ENCODE assay signal across 8 cellular contexts in genomic region chr6:149544646-149545257, GRCh38. TPM values are rescaled to one million over a fixed set of nuclear protein-coding genes. Genes with fewer than 3 reads are reported as not detected.
DNase-seq lines count a peak whose midpoint lies in the region; ATAC-seq and TF ChIP-seq lines count a peak whose summit lies in the region.

No MANE protein-coding gene starts in this region.

- H3K4me3 ChIP-seq in testis = peak overlapping the region; percentile 75 to 97

- H3K27me3 ChIP-seq in testis = no peaks in the 10 kb centered on the region

- peak overlapping the region; percentile 98 for H3K27ac Mint-ChIP-seq in T-helper 2 cell treated with Interferon-gamma antibody and Interleukin-4, amounts not matched to agents 5 μg/mL and 100 μg/mL, for 36 hours
- H3K27ac Mint-ChIP-seq in activated T-helper 17 cell treated with anti-CD3 and anti-CD28 coated beads, Interleukin-2, amount 50 U/mL, for 72 hours = peak overlapping the region; percentile 99
- peak overlapping the region; percentile 97 to 100 (median 99) for H3K27ac Mint-ChIP-seq in immature natural killer cell

- H3K36me3 Mint-ChIP-seq in T-helper 2 cell treated with Interferon-gamma antibody and Interleukin-4, amounts not matched to agents 5 μg/mL and 100 μg/mL, for 36 hours (ENCODE audit: low read depth) = peaks cover 4% of the 10 kb centered on the region
- peaks cover 39% of the 10 kb centered on the region for H3K36me3 Mint-ChIP-seq in activated T-helper 17 cell treated with anti-CD3 and anti-CD28 coated beads, Interleukin-2, amount 50 U/mL, for 72 hours (ENCODE audit: low read depth)
- no peaks in the 10 kb centered on the region for H3K36me3 Mint-ChIP-seq in immature natural killer cell

- H3K4me1 Mint-ChIP-seq in T-helper 2 cell treated with Interferon-gamma antibody and Interleukin-4, amounts not matched to agents 5 μg/mL and 100 μg/mL, for 36 hours (ENCODE audit: low read depth) = peaks cover 25% of the 10 kb centered on the region
- peaks cover 16% of the 10 kb centered on the region for H3K4me1 Mint-ChIP-seq in activated T-helper 17 cell treated with anti-CD3 and anti-CD28 coated beads, Interleukin-2, amount 50 U/mL, for 72 hours
- peaks cover 34 to 51% of the 10 kb centered on the region in 2 donors for H3K4me1 Mint-ChIP-seq in immature natural killer cell

- peaks cover 19% of the 10 kb centered on the region for H3K4me1 ChIP-seq in testis

- 10 to 14% methylated on average over 12 of the region's 12 CpGs for WGBS in testis, 2 donors

- TF ChIP-seq POLR2A in testis (IDR thresholded peaks at IDR 0.05) = no peak

- peak overlapping the region; percentile 84 to 95 for H3K27ac ChIP-seq in testis

- H3K4me3 Mint-ChIP-seq in T-helper 2 cell treated with Interferon-gamma antibody and Interleukin-4, amounts not matched to agents 5 μg/mL and 100 μg/mL, for 36 hours = peak overlapping the region; percentile 97
- H3K4me3 Mint-ChIP-seq in activated T-helper 17 cell treated with anti-CD3 and anti-CD28 coated beads, Interleukin-2, amount 50 U/mL, for 72 hours = peak overlapping the region; percentile 99
- H3K4me3 Mint-ChIP-seq in immature natural killer cell = peak overlapping the region; percentile 97 to 98 (median 98)

- no peaks in the 10 kb centered on the region for H3K9me3 ChIP-seq in testis

- ATAC-seq in activated T-helper 17 cell treated with anti-CD3 and anti-CD28 coated beads, Interleukin-2, amount 50 U/mL, for 72 hours (replicated peaks) = no peak

- TF ChIP-seq CTCF in testis (IDR thresholded peaks at IDR 0.05) = no peak

- H3K27me3 Mint-ChIP-seq in T-helper 2 cell treated with Interferon-gamma antibody and Interleukin-4, amounts not matched to agents 5 μg/mL and 100 μg/mL, for 36 hours (ENCODE audit: low read depth) = peaks cover 2% of the 10 kb centered on the region
- no peaks in the 10 kb centered on the region for H3K27me3 Mint-ChIP-seq in activated T-helper 17 cell treated with anti-CD3 and anti-CD28 coated beads, Interleukin-2, amount 50 U/mL, for 72 hours
- H3K27me3 Mint-ChIP-seq in immature natural killer cell (ENCODE audit: low read depth in 3 of 3) = peaks cover 9 to 17% (median 13%) of the 10 kb centered on the region in 3 donors

- intact Hi-C loops in testis (cut with DNase I; ENCODE audit: low total_unique reads) = no loop called here

- H3K36me3 ChIP-seq in testis (ENCODE audit: low read depth, missing control alignments) = no peaks in the 10 kb centered on the region

- no peaks in the 10 kb centered on the region for H3K9me3 Mint-ChIP-seq in T-helper 2 cell treated with Interferon-gamma antibody and Interleukin-4, amounts not matched to agents 5 μg/mL and 100 μg/mL, for 36 hours
- no peaks in the 10 kb centered on the region for H3K9me3 Mint-ChIP-seq in activated T-helper 17 cell treated with anti-CD3 and anti-CD28 coated beads, Interleukin-2, amount 50 U/mL, for 72 hours
- H3K9me3 Mint-ChIP-seq in immature natural killer cell = no peaks in the 10 kb centered on the region

- DNase-seq in T-helper 2 cell treated with Interferon-gamma antibody and Interleukin-4, amounts not matched to agents 5 μg/mL and 100 μg/mL, for 36 hours (ENCODE audit: low spot score) = no peak
- DNase-seq in T-helper 2 cell = no peak
- no peak for DNase-seq in immature natural killer cell
- no peak for DNase-seq in testis
- no peak for DNase-seq in GOT3 (lab: John Stamatoyannopoulos, UW)
- no peak for DNase-seq in NCI-H1092 treated with DMSO at 0.1 percent for 48 hours (lab: John Stamatoyannopoulos, UW)
- DNase-seq in activated CD8-positive, alpha-beta memory T cell treated with anti-CD3 and anti-CD28 coated beads for 24 hours = no peak

RNA-seq across cellular contexts. Expression of gene PPIL4, which starts 1.1 kb away (rescaled TPM):
- 10 to 100 TPM; 19.8 to 24.7 TPM for total RNA-seq in activated T-helper 17 cell treated with anti-CD3 and anti-CD28 coated beads, Interleukin-2, amount 50 U/mL, for 72 hours
- polyA plus RNA-seq in immature natural killer cell (10 to 100 TPM in 1 of 3 donors, 1 to 10 TPM in 2; 5.2 to 13.1 (median 9.4) TPM), testis (ENCODE audit: insufficient read depth, low read depth, low replicate concordance) (13.9 TPM)
- 10 to 100 TPM; 36.0 to 39.4 TPM for total RNA-seq in testis

RNA-seq across cellular contexts. Expression of gene GINM1, which starts 21.4 kb away (rescaled TPM):
- total RNA-seq in activated T-helper 17 cell treated with anti-CD3 and anti-CD28 coated beads, Interleukin-2, amount 50 U/mL, for 72 hours = 10 to 100 TPM; 10.4 to 14.1 TPM
- polyA plus RNA-seq in immature natural killer cell = 10 to 100 TPM; 22.5 to 26.4 (median 25.5) TPM
- total RNA-seq in testis = 10 to 100 TPM; 47.5 to 58.7 TPM
- polyA plus RNA-seq in testis (ENCODE audit: insufficient read depth, low read depth, low replicate concordance) = 80.3 TPM

RNA-seq across cellular contexts. Expression of gene ZC3H12D, which starts 59.9 kb away (rescaled TPM):
- total RNA-seq in activated T-helper 17 cell treated with anti-CD3 and anti-CD28 coated beads, Interleukin-2, amount 50 U/mL, for 72 hours = 100 to 1,000 TPM; 117 to 254 TPM
- polyA plus RNA-seq in immature natural killer cell (not detected), testis (ENCODE audit: insufficient read depth, low read depth, low replicate concordance) (0.61 TPM)
- 1 to 10 TPM; 1.4 to 2.1 TPM for total RNA-seq in testis

Comparison
In these comparisons a context has a peak if more than half of its experiments do, and no peak if none do; other contexts are left out.
1. RNA of gene ZC3H12D, which starts 59.9 kb away (total RNA-seq): 117 to 254 TPM in activated T-helper 17 cell treated with anti-CD3 and anti-CD28 coated beads, Interleukin-2, amount 50 U/mL, for 72 hours; 1.4 to 2.1 TPM in testis; every median in the first group is over 10 times any median in the second.
2. Peak in every context shown above with its lines, with median percentiles within 50 percentile points of each other: H3K27ac Mint-ChIP-seq and H3K4me3 Mint-ChIP-seq.